ENCODE assay signal across 1 cellular context in genomic region chr9:98034593-98035546, GRCh38.
A peak's percentile ranks its signal among the peaks of the same experiment; 100 is the strongest.
TF ChIP-seq lines count a peak whose summit lies in the region.

No MANE protein-coding gene starts in this region.

TF ChIP-seq in IMR-90, 13 proteins besides CTCF, POLR2A, EP300 and RAD21:
- TF ChIP-seq ELK1 (IDR thresholded peaks at IDR 0.05; ENCODE audit: borderline replicate concordance, low read depth, low read length) = no peak
- peak; percentile 34; the same call in 1 of the 2 replicates for TF ChIP-seq SMC3 (IDR thresholded peaks at IDR 0.05; ENCODE audit: low read depth, low read length)
TF ChIP-seq in IMR-90: peak in this region for 1.
